In genomic region chr10:112137381-112137987, GRCh38 we compare ENCODE assay signal across 8 cellular contexts. TPM values are rescaled to one million over a fixed set of nuclear protein-coding genes. Genes with fewer than 3 reads are reported as not detected.
DNase-seq lines count a peak whose midpoint lies in the region; ATAC-seq lines count a peak whose summit lies in the region.

No MANE protein-coding gene starts in this region.

- DNase-seq in A172 (ENCODE audit: low spot score) (peak; percentile 61), NOMO-1 treated with DMSO at 0.1 percent for 48 hours (lab: John Stamatoyannopoulos, UW; ENCODE audit: unreplicated experiment) (peak; percentile 44), activated T-cell treated with anti-CD3 and anti-CD28 coated beads for 1 hour (ENCODE audit: low read depth) (peak; percentile 35)
- DNase-seq in naive thymus-derived CD8-positive, alpha-beta T cell, result peak; percentile 10 to 79 (median 38)

- H3K4me3 Mint-ChIP-seq in naive thymus-derived CD8-positive, alpha-beta T cell, result no peak overlapping the region
- H3K4me3 Mint-ChIP-seq in stimulated activated memory B cell treated with anti-CD40 and anti-IgM and Interleukin-4, amounts not matched to agents 10 μg/mL and 1 μg/mL and 100 μg/mL, for 72 hours, result no peak overlapping the region

- peaks cover 0 to 6% (median 3%) of the 10 kb centered on the region in 4 donors for H3K4me1 Mint-ChIP-seq in naive thymus-derived CD8-positive, alpha-beta T cell
- H3K4me1 Mint-ChIP-seq in stimulated activated memory B cell treated with anti-CD40 and anti-IgM and Interleukin-4, amounts not matched to agents 10 μg/mL and 1 μg/mL and 100 μg/mL, for 72 hours, result peaks cover 6% of the 10 kb centered on the region

- peaks cover 0 to 22% (median 6%) of the 10 kb centered on the region in 5 donors for H3K27me3 Mint-ChIP-seq in naive thymus-derived CD8-positive, alpha-beta T cell
- H3K27me3 Mint-ChIP-seq in stimulated activated memory B cell treated with anti-CD40 and anti-IgM and Interleukin-4, amounts not matched to agents 10 μg/mL and 1 μg/mL and 100 μg/mL, for 72 hours, result no peaks in the 10 kb centered on the region

- no peak overlapping the region for H3K27ac Mint-ChIP-seq in naive thymus-derived CD8-positive, alpha-beta T cell
- H3K27ac Mint-ChIP-seq in stimulated activated memory B cell treated with anti-CD40 and anti-IgM and Interleukin-4, amounts not matched to agents 10 μg/mL and 1 μg/mL and 100 μg/mL, for 72 hours, result no peak overlapping the region

- peak; percentile 56 for ATAC-seq in GM18498 (IDR thresholded peaks at IDR 0.05; ENCODE audit: unreplicated experiment)
- ATAC-seq in HG03280 (IDR thresholded peaks at IDR 0.05; ENCODE audit: unreplicated experiment), result peak; percentile 43
- peak; percentile 75 for ATAC-seq in esophagus mucosa
- peak; percentile 35 to 52 for ATAC-seq in naive thymus-derived CD8-positive, alpha-beta T cell
- ATAC-seq in stimulated activated memory B cell treated with anti-CD40 and anti-IgM and Interleukin-4, amounts not matched to agents 10 μg/mL and 1 μg/mL and 100 μg/mL, for 72 hours, result peak; percentile 49

- no peaks in the 10 kb centered on the region for H3K36me3 Mint-ChIP-seq in naive thymus-derived CD8-positive, alpha-beta T cell
- H3K36me3 Mint-ChIP-seq in stimulated activated memory B cell treated with anti-CD40 and anti-IgM and Interleukin-4, amounts not matched to agents 10 μg/mL and 1 μg/mL and 100 μg/mL, for 72 hours, result no peaks in the 10 kb centered on the region

- POLR2A ChIA-PET in naive thymus-derived CD8-positive, alpha-beta T cell (lab: Charles Lee), result interaction anchor here (0.6 kb wide), 1 partner anchor 45 kb away, joined by 3 read pairs; no protein-coding TSS in a partner anchor

- no peaks in the 10 kb centered on the region for H3K9me3 Mint-ChIP-seq in naive thymus-derived CD8-positive, alpha-beta T cell
- H3K9me3 Mint-ChIP-seq in stimulated activated memory B cell treated with anti-CD40 and anti-IgM and Interleukin-4, amounts not matched to agents 10 μg/mL and 1 μg/mL and 100 μg/mL, for 72 hours, result no peaks in the 10 kb centered on the region

RNA-seq across cellular contexts. Expression of gene GPAM, which starts 46.1 kb away (rescaled TPM):
- 12.0 and 12.5 TPM in 2 replicates for total RNA-seq in A172 (2014; rRNA removed; shearing (Covaris generic))
- 3.8 TPM for total RNA-seq in esophagus mucosa
- total RNA-seq in naive thymus-derived CD8-positive, alpha-beta T cell, result 1 to 10 TPM; 7.4 to 8.4 TPM
- 1 to 10 TPM; 1.6 to 3.0 (median 2.2) TPM for polyA plus RNA-seq in naive thymus-derived CD8-positive, alpha-beta T cell

Comparison
In these comparisons a context has a peak if more than half of its experiments do, and no peak if none do; other contexts are left out.
1. Peak in every context shown above with its lines: DNase-seq and ATAC-seq.